ENCODE assay signal across 13 cellular contexts in genomic region chr10:131231965-131232541, GRCh38.
"Had no signal": no experiment of that assay in that cellular context is flagged by ENCODE, and none has a peak within 500 bp of the region (broad histone marks: within the 10 kb centered on the region; RNA-seq: fewer than 3 reads in every experiment).

No MANE protein-coding gene starts in this region.

- H3K4me1 ChIP-seq: pancreas, testis had no signal

- H3K27ac ChIP-seq: pancreas, testis, VCaP had no signal

- H3K27me3 ChIP-seq: pancreas, testis had no signal

- DNase-seq: activated CD4-positive, alpha-beta T cell treated with anti-CD3 and anti-CD28 coated beads for 36 hours; activated CD8-positive, alpha-beta memory T cell treated with anti-CD3 and anti-CD28 coated beads, Interleukin-2, amount 50 U/mL, for 4 hours; activated CD8-positive, alpha-beta T cell treated with anti-CD3 and anti-CD28 coated beads for 36 hours; activated gamma-delta T cell treated with Interleukin-2 at 50 U/mL for 16 hours; activated naive CD8-positive, alpha-beta T cell treated with anti-CD3 and anti-CD28 coated beads for 36 hours; activated T-cell treated with anti-CD3 and anti-CD28 coated beads, Interleukin-2, amount 50 U/mL, for 72 hours; hypothalamus; kidney glomerular epithelial cell; stimulated activated CD4-positive, alpha-beta T cell treated with anti-CD3 and anti-CD28 coated beads, Interleukin-4, amount 100 ng/mL, for 24 hours; stimulated activated naive CD8-positive, alpha-beta T cell treated with anti-CD3 and anti-CD28 coated beads, Interleukin-15, amount 100 ng/mL, for 72 hours; testis had no signal

- ATAC-seq: activated CD4-positive, alpha-beta T cell treated with anti-CD3 and anti-CD28 coated beads for 36 hours; activated CD8-positive, alpha-beta T cell treated with anti-CD3 and anti-CD28 coated beads for 36 hours; activated T-cell treated with anti-CD3 and anti-CD28 coated beads, Interleukin-2, amount 50 U/mL, for 72 hours; pancreas; stimulated activated naive CD8-positive, alpha-beta T cell treated with anti-CD3 and anti-CD28 coated beads, Interleukin-15, amount 100 ng/mL, for 72 hours had no signal

- H3K9me3 ChIP-seq: pancreas, testis had no signal

- H3K4me3 ChIP-seq: pancreas, testis had no signal

- H3K36me3 ChIP-seq: pancreas had no signal
